ENCODE assay signal across 8 cellular contexts in genomic region chr5:172453986-172454354, GRCh38. TPM values are rescaled to one million over a fixed set of nuclear protein-coding genes. Genes with fewer than 3 reads are reported as not detected.
DNase-seq lines count a peak whose midpoint lies in the region; ATAC-seq and TF ChIP-seq lines count a peak whose summit lies in the region.

No MANE protein-coding gene starts in this region.

- H3K27ac Mint-ChIP-seq in activated CD8-positive, alpha-beta T cell treated with anti-CD3 and anti-CD28 coated beads, Interleukin-2, amount 10 ng/mL, durations not matched to agents 7 days and 5 days: no peak overlapping the region

- intact Hi-C loops in cardiac septum (cut with DNase I): loop anchor here (2.0 to 5.0 kb wide), 2 partner anchors 35 to 172 kb away; partner anchors contain the start of gene UBTD2
- intact Hi-C loops in posterior vena cava (cut with DNase I): loop anchor here in 1 of 2 donors (5.0 to 10.0 kb wide), 2 partner anchors 37 to 481 kb away; no protein-coding TSS in a partner anchor

- no peaks in the 10 kb centered on the region for H3K36me3 Mint-ChIP-seq in activated CD8-positive, alpha-beta T cell treated with anti-CD3 and anti-CD28 coated beads, Interleukin-2, amount 10 ng/mL, durations not matched to agents 7 days and 5 days (ENCODE audit: low read depth)

- no peak for TF ChIP-seq CTCF in AG10803 (conservative IDR thresholded peaks at IDR 0.05; ENCODE audit: low read length)

- H3K4me3 Mint-ChIP-seq in activated CD8-positive, alpha-beta T cell treated with anti-CD3 and anti-CD28 coated beads, Interleukin-2, amount 10 ng/mL, durations not matched to agents 7 days and 5 days: peak overlapping the region; percentile 56

- H3K9me3 Mint-ChIP-seq in activated CD8-positive, alpha-beta T cell treated with anti-CD3 and anti-CD28 coated beads, Interleukin-2, amount 10 ng/mL, durations not matched to agents 7 days and 5 days (ENCODE audit: insufficient read depth): no peaks in the 10 kb centered on the region

- H3K9me3 ChIP-seq in HAP-1: no peaks in the 10 kb centered on the region

- no peak for DNase-seq in AG10803 (ENCODE audit: low read depth)
- DNase-seq in HAP-1 (ENCODE audit: low spot score in 2 of 2): peak; percentile 34 to 82
- DNase-seq in activated CD8-positive, alpha-beta T cell treated with anti-CD3 and anti-CD28 coated beads, Interleukin-2, amount 10 ng/mL, durations not matched to agents 7 days and 5 days: no peak
- DNase-seq in cardiac septum (ENCODE audit: low spot score): peak; percentile 70
- DNase-seq in posterior vena cava (ENCODE audit: low spot score): peak; percentile 86
- DNase-seq in amniotic stem cell (lab: John Stamatoyannopoulos, UW): no peak
- no peak for DNase-seq in epidermal melanocyte (ENCODE audit: insufficient read length, low spot score)

- no peaks in the 10 kb centered on the region for H3K27me3 ChIP-seq in HAP-1 (ENCODE audit: low read depth)

- in situ Hi-C loops in HAP-1 (cut with MboI; ENCODE audit: low sequenced_read_pairs): no loop called here

- peaks cover 8% of the 10 kb centered on the region for H3K4me1 Mint-ChIP-seq in activated CD8-positive, alpha-beta T cell treated with anti-CD3 and anti-CD28 coated beads, Interleukin-2, amount 10 ng/mL, durations not matched to agents 7 days and 5 days (ENCODE audit: low read depth)

- CTCF ChIA-PET in activated CD8-positive, alpha-beta T cell treated with anti-CD3 and anti-CD28 coated beads, Interleukin-2, amount 10 ng/mL, durations not matched to agents 7 days and 5 days (lab: Charles Lee): interaction anchor here (0.6 kb wide), 1 partner anchor 151 kb away, joined by 3 read pairs; no protein-coding TSS in a partner anchor

- peak overlapping the region; percentile 93 for H3K4me3 ChIP-seq in AG10803 (ENCODE audit: low read length)
- peak overlapping the region; percentile 74 for H3K4me3 ChIP-seq in HAP-1

- peaks cover 19% of the 10 kb centered on the region for H3K4me1 ChIP-seq in HAP-1

- POLR2A ChIA-PET in activated CD8-positive, alpha-beta T cell treated with anti-CD3 and anti-CD28 coated beads, Interleukin-2, amount 10 ng/mL, durations not matched to agents 7 days and 5 days (lab: Charles Lee): no interaction called here

- ATAC-seq in activated CD8-positive, alpha-beta T cell treated with anti-CD3 and anti-CD28 coated beads, Interleukin-2, amount 10 ng/mL, durations not matched to agents 7 days and 5 days: peak; percentile 17
- ATAC-seq in GM21825 (IDR thresholded peaks at IDR 0.05; ENCODE audit: unreplicated experiment): no peak

- H3K27me3 Mint-ChIP-seq in activated CD8-positive, alpha-beta T cell treated with anti-CD3 and anti-CD28 coated beads, Interleukin-2, amount 10 ng/mL, durations not matched to agents 7 days and 5 days (ENCODE audit: low read depth): peaks cover 40% of the 10 kb centered on the region

- peaks cover 13% of the 10 kb centered on the region for H3K36me3 ChIP-seq in HAP-1 (replicated peaks)

RNA-seq across cellular contexts. Expression of gene SH3PXD2B, which starts 0.4 kb away (rescaled TPM):
- under 1 TPM; 0.21 to 0.23 TPM for total RNA-seq in activated CD8-positive, alpha-beta T cell treated with anti-CD3 and anti-CD28 coated beads, Interleukin-2, amount 10 ng/mL, durations not matched to agents 7 days and 5 days
- total RNA-seq in cardiac septum (5.1 TPM), posterior vena cava (100 to 1,000 TPM in 1 of 2 donors, 10 to 100 TPM in 1; 85.2 to 114 TPM)

Comparison
In these comparisons a context has a peak if more than half of its experiments do, and no peak if none do; other contexts are left out.
1. DNase-seq: peak in HAP-1 (2 of 2), cardiac septum (single experiment) and posterior vena cava (single experiment); none in AG10803 (single experiment), activated CD8-positive, alpha-beta T cell treated with anti-CD3 and anti-CD28 coated beads, Interleukin-2, amount 10 ng/mL, durations not matched to agents 7 days and 5 days (single experiment), amniotic stem cell (single experiment) and epidermal melanocyte (single experiment).
2. RNA of gene SH3PXD2B, which starts 0.4 kb away (total RNA-seq): 85.2 to 114 TPM in posterior vena cava; 5.1 TPM in cardiac septum (single experiment) and 0.21 to 0.23 TPM in activated CD8-positive, alpha-beta T cell treated with anti-CD3 and anti-CD28 coated beads, Interleukin-2, amount 10 ng/mL, durations not matched to agents 7 days and 5 days; every median in the first group is over 10 times any median in the second.